In genomic region chr18:13688191-13689136, GRCh38 we compare ENCODE assay signal across 1 cellular context.
TF ChIP-seq lines count a peak whose summit lies in the region.

No MANE protein-coding gene starts in this region.

TF ChIP-seq in HEK293, 187 proteins besides CTCF, POLR2A, EP300 and RAD21 (continued from another document):
- TF ChIP-seq, protein P1, sequence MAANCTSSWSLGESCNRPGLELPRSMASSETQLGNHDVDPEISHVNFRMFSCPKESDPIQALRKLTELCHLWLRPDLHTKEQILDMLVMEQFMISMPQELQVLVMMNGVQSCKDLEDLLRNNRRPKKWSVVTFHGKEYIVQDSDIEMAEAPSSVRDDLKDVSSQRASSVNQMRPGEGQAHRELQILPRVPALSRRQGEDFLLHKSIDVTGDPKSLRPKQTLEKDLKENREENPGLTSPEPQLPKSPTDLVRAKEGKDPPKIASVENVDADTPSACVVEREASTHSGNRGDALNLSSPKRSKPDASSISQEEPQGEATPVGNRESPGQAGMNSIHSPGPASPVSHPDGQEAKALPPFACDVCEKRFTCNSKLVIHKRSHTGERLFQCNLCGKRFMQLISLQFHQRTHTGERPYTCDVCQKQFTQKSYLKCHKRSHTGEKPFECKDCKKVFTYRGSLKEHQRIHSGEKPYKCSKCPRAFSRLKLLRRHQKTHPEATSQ (tag by site-specific recombination; IDR thresholded peaks at IDR 0.05): no peak
- TF ChIP-seq ZNF302 (tag by site-specific recombination; IDR thresholded peaks at IDR 0.05; ENCODE audit: low read depth) (no peak), TRIM28 (IDR thresholded peaks at IDR 0.05; ENCODE audit: borderline replicate concordance, low read length) (no peak)
